In genomic region chr11:75562048-75562835, GRCh38 we compare ENCODE assay signal across 8 cellular contexts.
DNase-seq lines count a peak whose midpoint lies in the region; ATAC-seq lines count a peak whose summit lies in the region.

Gene SERPINH1 (plus strand): TSS chr11:75562253. CDS start chr11:75566350, 4,097 bp downstream.

- DNase-seq in NCI-H82 (lab: John Stamatoyannopoulos, UW) (peak; percentile 61), NCI-H82 treated with DMSO at 0.1 percent for 48 hours (lab: John Stamatoyannopoulos, UW; ENCODE audit: unreplicated experiment) (no peak), NCI-H345 (lab: John Stamatoyannopoulos, UW) (peak; percentile 83), kidney glomerular epithelial cell (lab: John Stamatoyannopoulos, UW) (peak; percentile 82)
- DNase-seq in activated CD4-positive, alpha-beta T cell treated with anti-CD3 and anti-CD28 coated beads for 24 hours (ENCODE audit: low read depth in 2 of 2), result peak; percentile 59 to 75
- DNase-seq in stimulated activated CD4-positive, alpha-beta T cell treated with anti-CD3 and anti-CD28 coated beads, Interleukin-15, amount 100 ng/mL, for 24 hours, result peak; percentile 89

- peak within 1 kb of the TSS; percentile 99 for H3K27ac ChIP-seq in cingulate gyrus (ENCODE audit: low read depth, low read length)

- ATAC-seq in HG03064 (IDR thresholded peaks at IDR 0.05; ENCODE audit: low read depth, unreplicated experiment), result peak; percentile 64
